ENCODE assay signal across 19 cellular contexts in the genomic region with DNA sequence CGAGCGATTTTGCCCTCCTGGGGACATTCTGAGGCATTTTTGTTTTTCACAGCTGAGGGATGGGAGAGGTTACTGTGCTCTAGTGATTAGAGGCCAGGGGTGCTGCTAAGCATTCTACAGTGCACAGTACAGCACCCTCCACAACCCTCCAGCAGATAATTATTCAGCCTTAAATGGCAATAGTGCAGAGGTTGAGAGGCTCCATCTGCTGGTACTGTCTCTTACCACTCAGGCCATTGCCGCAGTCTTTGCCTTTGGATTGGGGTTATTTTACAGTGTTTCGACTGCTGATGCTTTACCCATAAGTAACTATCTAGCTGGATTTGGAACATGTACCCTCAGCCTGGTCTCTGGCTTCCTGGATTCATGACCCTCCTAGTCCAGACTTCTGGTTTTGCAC.
DNase-seq lines count a peak whose midpoint lies in the region; ATAC-seq and TF ChIP-seq lines count a peak whose summit lies in the region.
"Had no signal": no experiment of that assay in that cellular context is flagged by ENCODE, and none has a peak within 500 bp of the region (broad histone marks: within the 10 kb centered on the region; RNA-seq: fewer than 3 reads in every experiment).

No MANE protein-coding gene starts in this region.

- H3K4me3 Mint-ChIP-seq in MCF 10A (ENCODE audit: unreplicated experiment) = no peak overlapping the region
- H3K4me3 Mint-ChIP-seq: activated naive CD4-positive, alpha-beta T cell treated with anti-CD3 and anti-CD28 coated beads, Interleukin-2, amount 10 ng/mL, durations not matched to agents 7 days and 5 days; brain; effector memory CD8-positive, alpha-beta T cell had no signal

- H3K9me2 ChIP-seq in OCI-LY7 (ENCODE audit: insufficient read depth, low read length) = no peaks in the 10 kb centered on the region

- no peak overlapping the region for H3K27ac Mint-ChIP-seq in MCF 10A (ENCODE audit: low read depth, unreplicated experiment)
- H3K27ac Mint-ChIP-seq: activated naive CD4-positive, alpha-beta T cell treated with anti-CD3 and anti-CD28 coated beads, Interleukin-2, amount 10 ng/mL, durations not matched to agents 7 days and 5 days; brain; effector memory CD8-positive, alpha-beta T cell had no signal

- in situ Hi-C loops in mammary epithelial cell (cut with MboI; ENCODE audit: low sequenced_read_pairs in 2 of 2) = no loop called here

- BruUV-seq in mammary epithelial cell (replicated peaks; lab: Mats Ljungman, UMichigan) (no TSS peak), MCF 10A (replicated peaks; lab: Mats Ljungman, UMichigan) (no TSS peak), OCI-LY7 (replicated peaks; lab: Mats Ljungman, UMichigan) (no TSS peak)

- no peaks in the 10 kb centered on the region for H3K27me3 ChIP-seq in mammary epithelial cell (ENCODE audit: insufficient read depth, low read length)
- H3K27me3 ChIP-seq: gastrocnemius medialis had no signal

- TF ChIP-seq CTCF in mammary epithelial cell (conservative IDR thresholded peaks at IDR 0.05 in 1 of 2, IDR thresholded peaks at IDR 0.05 in 1 of 2; ENCODE audit: extremely low read depth in 1 of 2, insufficient read depth in 1 of 2, low read depth in 1 of 2, low read length in 2 of 2) (peak; percentile 25 to 57), MCF 10A (IDR thresholded peaks at IDR 0.05; ENCODE audit: unreplicated experiment) (no peak), OCI-LY7 (conservative IDR thresholded peaks at IDR 0.05; ENCODE audit: low read length) (peak; percentile 68), foreskin fibroblast (IDR thresholded peaks at IDR 0.05; ENCODE audit: low read depth, low read length) (peak; percentile 16)

- POLR2A ChIA-PET in MCF 10A (lab: Yijun Ruan, JAX) = no interaction called here
- POLR2A ChIA-PET in OCI-LY7 (lab: Charles Lee) = interaction anchor here (0.7 to 1.4 kb wide), 4 partner anchors 7 to 353 kb away, joined by 3 to 12 read pairs (median 4); no protein-coding TSS in a partner anchor

- no peak overlapping the region for H3K4me2 ChIP-seq in mammary epithelial cell (ENCODE audit: insufficient read depth, low read depth, low read length)
- no peak overlapping the region for H3K4me2 ChIP-seq in OCI-LY7 (ENCODE audit: low read length)
- H3K4me2 ChIP-seq: KMS-11 had no signal

- dilution Hi-C loops in mammary epithelial cell (cut with HindIII; ENCODE audit: low sequenced_read_pairs) = no loop called here

- CTCF ChIA-PET in mammary epithelial cell (lab: Charles Lee; ENCODE audit: low non-redundant PET) = no interaction called here
- CTCF ChIA-PET in MCF 10A (lab: Yijun Ruan, JAX) = interaction anchor here (0.6 to 1.6 kb wide), 10 partner anchors 9 to 1839 kb away, joined by 3 to 5 read pairs (median 3); no protein-coding TSS in a partner anchor
- CTCF ChIA-PET in OCI-LY7 (lab: Charles Lee; ENCODE audit: unreplicated experiment) = no interaction called here

- H3K36me3 ChIP-seq in mammary epithelial cell (ENCODE audit: insufficient read depth, low read length) = no peaks in the 10 kb centered on the region
- H3K36me3 ChIP-seq in OCI-LY7 (ENCODE audit: insufficient read depth, low read length) = no peaks in the 10 kb centered on the region
- H3K36me3 ChIP-seq: gastrocnemius medialis, prostate gland, thoracic aorta had no signal

- H3K27ac ChIP-seq in mammary epithelial cell (ENCODE audit: insufficient read depth, low read depth, low read length) (no peak overlapping the region), OCI-LY7 (ENCODE audit: low read depth, low read length, poor library complexity, severe bottlenecking) (no peak overlapping the region)
- H3K27ac ChIP-seq: gastrocnemius medialis, KMS-11, prostate gland, thoracic aorta had no signal

- no peaks in the 10 kb centered on the region for H3K4me1 Mint-ChIP-seq in MCF 10A (ENCODE audit: insufficient read depth, unreplicated experiment)
- H3K4me1 Mint-ChIP-seq: activated naive CD4-positive, alpha-beta T cell treated with anti-CD3 and anti-CD28 coated beads, Interleukin-2, amount 10 ng/mL, durations not matched to agents 7 days and 5 days had no signal

- H3K27me3 Mint-ChIP-seq in MCF 10A (ENCODE audit: insufficient read depth, unreplicated experiment) = no peaks in the 10 kb centered on the region
- H3K27me3 Mint-ChIP-seq: activated naive CD4-positive, alpha-beta T cell treated with anti-CD3 and anti-CD28 coated beads, Interleukin-2, amount 10 ng/mL, durations not matched to agents 7 days and 5 days; brain; effector memory CD8-positive, alpha-beta T cell had no signal

- ATAC-seq in Right ventricle myocardium superior (ENCODE audit: poor library complexity) = no peak
- ATAC-seq: effector memory CD8-positive, alpha-beta T cell; gastrocnemius medialis had no signal

- H3K36me3 Mint-ChIP-seq in MCF 10A (ENCODE audit: insufficient read depth, unreplicated experiment) = no peaks in the 10 kb centered on the region
- H3K36me3 Mint-ChIP-seq: activated naive CD4-positive, alpha-beta T cell treated with anti-CD3 and anti-CD28 coated beads, Interleukin-2, amount 10 ng/mL, durations not matched to agents 7 days and 5 days; brain had no signal

- H3K79me2 ChIP-seq in mammary epithelial cell (ENCODE audit: insufficient read depth, low read length) (no peaks in the 10 kb centered on the region), OCI-LY7 (ENCODE audit: insufficient read depth, low read depth, low read length) (no peaks in the 10 kb centered on the region)

- intact Hi-C loops in mammary epithelial cell (cut with micrococcal nuclease) = loop anchor here (2.0 kb wide), 2 partner anchors 223 to 377 kb away; no protein-coding TSS in a partner anchor
- intact Hi-C loops in MCF 10A (cut with micrococcal nuclease) = no loop called here
- intact Hi-C loops in OCI-LY7 (cut with micrococcal nuclease; ENCODE audit: unreplicated experiment) = no loop called here
- intact Hi-C loops in Right ventricle myocardium superior (cut with DNase I) = no loop called here

- no peak overlapping the region for H3K4me3 ChIP-seq in mammary epithelial cell (replicated peaks in 1 of 3; ENCODE audit: insufficient read depth in 1 of 3, low read depth in 2 of 3, low read length in 3 of 3)
- H3K4me3 ChIP-seq in OCI-LY7 (ENCODE audit: low read depth, low read length, poor library complexity, severe bottlenecking) = no peak overlapping the region
- H3K4me3 ChIP-seq in foreskin fibroblast (ENCODE audit: low read depth in 1 of 2, low read length in 2 of 2) = no peak overlapping the region
- H3K4me3 ChIP-seq: gastrocnemius medialis, prostate gland, thoracic aorta had no signal

- DNase-seq in mammary epithelial cell = no peak
- DNase-seq in MCF 10A (ENCODE audit: unreplicated experiment) = no peak
- peak; percentile 32 for DNase-seq in OCI-LY7 (ENCODE audit: low spot score)
- no peak for DNase-seq in foreskin fibroblast
- no peak for DNase-seq in hippocampal formation (lab: John Stamatoyannopoulos, UW)
- DNase-seq in pons (ENCODE audit: low spot score) = no peak
- no peak for DNase-seq in activated CD8-positive, alpha-beta memory T cell treated with anti-CD3 and anti-CD28 coated beads, Interleukin-2, amount 50 U/mL, for 48 hours
- DNase-seq in Right ventricle myocardium superior = no peak
- DNase-seq: activated CD4-positive, CD25-positive, alpha-beta regulatory T cell; activated naive CD4-positive, alpha-beta T cell treated with anti-CD3 and anti-CD28 coated beads, Interleukin-2, amount 10 ng/mL, durations not matched to agents 7 days and 5 days; DMS79; effector memory CD8-positive, alpha-beta T cell; gastrocnemius medialis; NCI-H1694 treated with DMSO at 0.1 percent for 48 hours; SW 1271 had no signal

- no peaks in the 10 kb centered on the region for H4K20me1 ChIP-seq in mammary epithelial cell (ENCODE audit: insufficient read depth, low read length)
- H4K20me1 ChIP-seq in OCI-LY7 (ENCODE audit: insufficient read depth, low read length) = no peaks in the 10 kb centered on the region

- H3K9me3 ChIP-seq in mammary epithelial cell (replicated peaks; ENCODE audit: insufficient read depth, low read length) (no peaks in the 10 kb centered on the region), OCI-LY7 (ENCODE audit: low read length) (no peaks in the 10 kb centered on the region)
- H3K9me3 ChIP-seq: gastrocnemius medialis, prostate gland, thoracic aorta had no signal

- 96% methylated on average over 4 of the region's 4 CpGs for WGBS in mammary epithelial cell (ENCODE audit: low coverage, missing lambda C conversion rate)

- H3K9ac ChIP-seq in mammary epithelial cell (ENCODE audit: insufficient read depth, low read length) = no peak overlapping the region
- H3K9ac ChIP-seq: KMS-11 had no signal

- H3K9me3 Mint-ChIP-seq in MCF 10A (ENCODE audit: unreplicated experiment) = no peaks in the 10 kb centered on the region

- H2AFZ ChIP-seq in mammary epithelial cell (ENCODE audit: low read depth, low read length) = no peak overlapping the region
- H2AFZ ChIP-seq in OCI-LY7 (ENCODE audit: low read length) = no peak overlapping the region

- H3K4me1 ChIP-seq in mammary epithelial cell (ENCODE audit: insufficient read depth, low read length) (no peaks in the 10 kb centered on the region), OCI-LY7 (ENCODE audit: insufficient read depth, low read length, poor library complexity, severe bottlenecking) (no peaks in the 10 kb centered on the region)
- H3K4me1 ChIP-seq: gastrocnemius medialis, prostate gland had no signal
